1 cellular context compared by ENCODE assay signal in the genomic region with DNA sequence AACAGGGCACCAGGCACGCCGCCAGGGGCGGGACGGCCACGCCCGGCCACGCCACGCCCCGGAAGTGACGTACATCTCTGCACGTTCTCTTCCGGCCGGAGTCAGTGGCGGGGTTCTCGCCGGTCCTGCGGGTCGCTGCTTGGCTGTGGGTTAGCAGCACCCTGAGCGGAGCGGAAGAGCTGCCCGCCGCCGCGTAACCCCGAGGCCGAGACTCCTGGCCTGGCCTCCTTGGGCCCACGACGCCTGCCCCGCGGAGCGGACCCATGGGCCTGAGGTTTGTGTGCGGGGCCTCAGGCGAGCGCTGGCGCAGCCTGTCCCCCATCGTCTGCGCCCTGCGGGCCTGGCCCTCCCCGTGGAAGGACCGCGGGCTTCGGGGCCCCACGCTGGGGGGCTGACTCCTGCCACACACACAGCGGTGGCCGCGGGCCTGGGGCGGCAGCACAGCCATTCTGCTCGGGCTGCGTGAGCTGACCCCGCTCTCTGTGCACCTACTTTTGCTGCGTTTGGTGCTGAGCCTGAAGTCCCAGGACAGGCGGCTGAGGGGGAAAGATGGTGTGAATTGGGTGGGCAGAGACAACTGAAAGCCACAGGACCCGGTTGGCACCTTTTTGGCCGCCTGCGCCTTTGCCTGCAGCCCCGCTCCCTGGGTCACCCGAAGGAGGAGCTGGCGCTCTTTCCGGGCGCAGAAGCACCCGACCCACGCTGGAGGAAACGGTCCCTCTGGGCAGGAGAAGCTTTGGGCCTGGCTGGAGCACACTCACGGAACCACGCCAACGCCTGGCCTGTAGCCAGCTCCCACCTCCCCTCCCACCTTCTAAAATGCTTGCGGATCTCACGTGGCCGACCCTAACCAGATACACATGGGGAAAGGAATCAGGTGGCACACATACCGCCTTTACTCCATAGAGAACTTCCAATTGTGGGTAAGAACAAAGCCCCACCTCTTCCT.
A peak's percentile ranks its signal among the peaks of the same experiment; 100 is the strongest.
TF ChIP-seq lines count a peak whose summit lies in the region.

No MANE protein-coding gene starts in this region.

TF ChIP-seq in GM12878, 131 proteins besides CTCF, POLR2A, EP300 and RAD21 (continued from another document and continues in another):
- TF ChIP-seq, protein P1, sequence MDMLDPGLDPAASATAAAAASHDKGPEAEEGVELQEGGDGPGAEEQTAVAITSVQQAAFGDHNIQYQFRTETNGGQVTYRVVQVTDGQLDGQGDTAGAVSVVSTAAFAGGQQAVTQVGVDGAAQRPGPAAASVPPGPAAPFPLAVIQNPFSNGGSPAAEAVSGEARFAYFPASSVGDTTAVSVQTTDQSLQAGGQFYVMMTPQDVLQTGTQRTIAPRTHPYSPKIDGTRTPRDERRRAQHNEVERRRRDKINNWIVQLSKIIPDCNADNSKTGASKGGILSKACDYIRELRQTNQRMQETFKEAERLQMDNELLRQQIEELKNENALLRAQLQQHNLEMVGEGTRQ (IDR thresholded peaks at IDR 0.05; ENCODE audit: borderline replicate concordance, low read depth, low read length) = no peak
- no peak for TF ChIP-seq ATF7 (IDR thresholded peaks at IDR 0.05; ENCODE audit: low read depth)
- TF ChIP-seq, protein P2, sequence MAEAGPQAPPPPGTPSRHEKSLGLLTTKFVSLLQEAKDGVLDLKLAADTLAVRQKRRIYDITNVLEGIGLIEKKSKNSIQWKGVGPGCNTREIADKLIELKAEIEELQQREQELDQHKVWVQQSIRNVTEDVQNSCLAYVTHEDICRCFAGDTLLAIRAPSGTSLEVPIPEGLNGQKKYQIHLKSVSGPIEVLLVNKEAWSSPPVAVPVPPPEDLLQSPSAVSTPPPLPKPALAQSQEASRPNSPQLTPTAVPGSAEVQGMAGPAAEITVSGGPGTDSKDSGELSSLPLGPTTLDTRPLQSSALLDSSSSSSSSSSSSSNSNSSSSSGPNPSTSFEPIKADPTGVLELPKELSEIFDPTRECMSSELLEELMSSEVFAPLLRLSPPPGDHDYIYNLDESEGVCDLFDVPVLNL (IDR thresholded peaks at IDR 0.05; ENCODE audit: low read depth, low read length) = no peak
- TF ChIP-seq HDAC6 (IDR thresholded peaks at IDR 0.05; ENCODE audit: unreplicated experiment) = no peak
- peak; percentile 53; the same call in 1 of the 2 replicates for TF ChIP-seq TCF12 (IDR thresholded peaks at IDR 0.05; ENCODE audit: low read depth, low read length)
- TF ChIP-seq CBFB (IDR thresholded peaks at IDR 0.05; ENCODE audit: low read depth) = 0 out of 2 replicates have a peak, but pooled peaks have one; percentile 57
- no peak for TF ChIP-seq TARDBP (IDR thresholded peaks at IDR 0.05; ENCODE audit: borderline replicate concordance)
- TF ChIP-seq ZNF207 (IDR thresholded peaks at IDR 0.05; ENCODE audit: borderline replicate concordance) = no peak; the same call in 1 of the 2 replicates
- TF ChIP-seq ASH2L (IDR thresholded peaks at IDR 0.05; ENCODE audit: borderline replicate concordance, low read depth) = no peak
- TF ChIP-seq, protein P3, sequence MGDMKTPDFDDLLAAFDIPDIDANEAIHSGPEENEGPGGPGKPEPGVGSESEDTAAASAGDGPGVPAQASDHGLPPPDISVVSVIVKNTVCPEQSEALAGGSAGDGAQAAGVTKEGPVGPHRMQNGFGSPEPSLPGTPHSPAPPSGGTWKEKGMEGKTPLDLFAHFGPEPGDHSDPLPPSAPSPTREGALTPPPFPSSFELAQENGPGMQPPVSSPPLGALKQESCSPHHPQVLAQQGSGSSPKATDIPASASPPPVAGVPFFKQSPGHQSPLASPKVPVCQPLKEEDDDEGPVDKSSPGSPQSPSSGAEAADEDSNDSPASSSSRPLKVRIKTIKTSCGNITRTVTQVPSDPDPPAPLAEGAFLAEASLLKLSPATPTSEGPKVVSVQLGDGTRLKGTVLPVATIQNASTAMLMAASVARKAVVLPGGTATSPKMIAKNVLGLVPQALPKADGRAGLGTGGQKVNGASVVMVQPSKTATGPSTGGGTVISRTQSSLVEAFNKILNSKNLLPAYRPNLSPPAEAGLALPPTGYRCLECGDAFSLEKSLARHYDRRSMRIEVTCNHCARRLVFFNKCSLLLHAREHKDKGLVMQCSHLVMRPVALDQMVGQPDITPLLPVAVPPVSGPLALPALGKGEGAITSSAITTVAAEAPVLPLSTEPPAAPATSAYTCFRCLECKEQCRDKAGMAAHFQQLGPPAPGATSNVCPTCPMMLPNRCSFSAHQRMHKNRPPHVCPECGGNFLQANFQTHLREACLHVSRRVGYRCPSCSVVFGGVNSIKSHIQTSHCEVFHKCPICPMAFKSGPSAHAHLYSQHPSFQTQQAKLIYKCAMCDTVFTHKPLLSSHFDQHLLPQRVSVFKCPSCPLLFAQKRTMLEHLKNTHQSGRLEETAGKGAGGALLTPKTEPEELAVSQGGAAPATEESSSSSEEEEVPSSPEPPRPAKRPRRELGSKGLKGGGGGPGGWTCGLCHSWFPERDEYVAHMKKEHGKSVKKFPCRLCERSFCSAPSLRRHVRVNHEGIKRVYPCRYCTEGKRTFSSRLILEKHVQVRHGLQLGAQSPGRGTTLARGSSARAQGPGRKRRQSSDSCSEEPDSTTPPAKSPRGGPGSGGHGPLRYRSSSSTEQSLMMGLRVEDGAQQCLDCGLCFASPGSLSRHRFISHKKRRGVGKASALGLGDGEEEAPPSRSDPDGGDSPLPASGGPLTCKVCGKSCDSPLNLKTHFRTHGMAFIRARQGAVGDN (IDR thresholded peaks at IDR 0.05) = peak; percentile 80
- peak; percentile 94 for TF ChIP-seq TAF1 (IDR thresholded peaks at IDR 0.05; ENCODE audit: borderline replicate concordance, low read depth, low read length)
- no peak for TF ChIP-seq SREBF2 (IDR thresholded peaks at IDR 0.05; ENCODE audit: low read length)
- no peak for TF ChIP-seq EED (IDR thresholded peaks at IDR 0.05; ENCODE audit: low read depth)
- peak; percentile 70; the same call in 1 of the 2 replicates for TF ChIP-seq SMAD5 (IDR thresholded peaks at IDR 0.05; ENCODE audit: low read depth)
- no peak; the same call in 1 of the 2 replicates for TF ChIP-seq IKZF1 (conservative IDR thresholded peaks at IDR 0.05)
- TF ChIP-seq EGR1 (IDR thresholded peaks at IDR 0.05; ENCODE audit: borderline replicate concordance in 1 of 2, low read depth in 2 of 2, low read length in 2 of 2) = peak in 1 of 2 experiments; percentile 12; a peak in 1 of 3 replicates
- peak; percentile 83; the same call in 1 of the 2 replicates for TF ChIP-seq RB1 (IDR thresholded peaks at IDR 0.05; ENCODE audit: borderline replicate concordance)
- TF ChIP-seq NFYA (IDR thresholded peaks at IDR 0.05; ENCODE audit: borderline replicate concordance, low read depth, low read length) = no peak
- TF ChIP-seq, protein P4, sequence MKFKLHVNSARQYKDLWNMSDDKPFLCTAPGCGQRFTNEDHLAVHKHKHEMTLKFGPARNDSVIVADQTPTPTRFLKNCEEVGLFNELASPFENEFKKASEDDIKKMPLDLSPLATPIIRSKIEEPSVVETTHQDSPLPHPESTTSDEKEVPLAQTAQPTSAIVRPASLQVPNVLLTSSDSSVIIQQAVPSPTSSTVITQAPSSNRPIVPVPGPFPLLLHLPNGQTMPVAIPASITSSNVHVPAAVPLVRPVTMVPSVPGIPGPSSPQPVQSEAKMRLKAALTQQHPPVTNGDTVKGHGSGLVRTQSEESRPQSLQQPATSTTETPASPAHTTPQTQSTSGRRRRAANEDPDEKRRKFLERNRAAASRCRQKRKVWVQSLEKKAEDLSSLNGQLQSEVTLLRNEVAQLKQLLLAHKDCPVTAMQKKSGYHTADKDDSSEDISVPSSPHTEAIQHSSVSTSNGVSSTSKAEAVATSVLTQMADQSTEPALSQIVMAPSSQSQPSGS (IDR thresholded peaks at IDR 0.05; ENCODE audit: low read length) = no peak
- TF ChIP-seq ZNF384 (IDR thresholded peaks at IDR 0.05; ENCODE audit: borderline replicate concordance, low read depth, low read length) = no peak
- TF ChIP-seq, protein P5, sequence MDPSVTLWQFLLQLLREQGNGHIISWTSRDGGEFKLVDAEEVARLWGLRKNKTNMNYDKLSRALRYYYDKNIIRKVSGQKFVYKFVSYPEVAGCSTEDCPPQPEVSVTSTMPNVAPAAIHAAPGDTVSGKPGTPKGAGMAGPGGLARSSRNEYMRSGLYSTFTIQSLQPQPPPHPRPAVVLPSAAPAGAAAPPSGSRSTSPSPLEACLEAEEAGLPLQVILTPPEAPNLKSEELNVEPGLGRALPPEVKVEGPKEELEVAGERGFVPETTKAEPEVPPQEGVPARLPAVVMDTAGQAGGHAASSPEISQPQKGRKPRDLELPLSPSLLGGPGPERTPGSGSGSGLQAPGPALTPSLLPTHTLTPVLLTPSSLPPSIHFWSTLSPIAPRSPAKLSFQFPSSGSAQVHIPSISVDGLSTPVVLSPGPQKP (IDR thresholded peaks at IDR 0.05; ENCODE audit: low read depth, low read length) = peak; percentile 94
- TF ChIP-seq BHLHE40 (IDR thresholded peaks at IDR 0.05; ENCODE audit: borderline replicate concordance in 1 of 2, low read depth in 2 of 2, low read length in 1 of 2) = peak; percentile 96 to 99
- TF ChIP-seq YY1 (IDR thresholded peaks at IDR 0.05; ENCODE audit: low read depth, low read length) = peak; percentile 63; the same call in 1 of the 2 replicates
- TF ChIP-seq TCF3 (IDR thresholded peaks at IDR 0.05; ENCODE audit: borderline replicate concordance, insufficient read depth, low read depth, low read length) = 0 out of 2 replicates have a peak, but pooled peaks have one; percentile 20
- TF ChIP-seq NFXL1 (IDR thresholded peaks at IDR 0.05; ENCODE audit: borderline replicate concordance) = no peak
- no peak for TF ChIP-seq WRNIP1 (IDR thresholded peaks at IDR 0.05; ENCODE audit: borderline replicate concordance, low read depth, low read length)
- TF ChIP-seq, protein P6, sequence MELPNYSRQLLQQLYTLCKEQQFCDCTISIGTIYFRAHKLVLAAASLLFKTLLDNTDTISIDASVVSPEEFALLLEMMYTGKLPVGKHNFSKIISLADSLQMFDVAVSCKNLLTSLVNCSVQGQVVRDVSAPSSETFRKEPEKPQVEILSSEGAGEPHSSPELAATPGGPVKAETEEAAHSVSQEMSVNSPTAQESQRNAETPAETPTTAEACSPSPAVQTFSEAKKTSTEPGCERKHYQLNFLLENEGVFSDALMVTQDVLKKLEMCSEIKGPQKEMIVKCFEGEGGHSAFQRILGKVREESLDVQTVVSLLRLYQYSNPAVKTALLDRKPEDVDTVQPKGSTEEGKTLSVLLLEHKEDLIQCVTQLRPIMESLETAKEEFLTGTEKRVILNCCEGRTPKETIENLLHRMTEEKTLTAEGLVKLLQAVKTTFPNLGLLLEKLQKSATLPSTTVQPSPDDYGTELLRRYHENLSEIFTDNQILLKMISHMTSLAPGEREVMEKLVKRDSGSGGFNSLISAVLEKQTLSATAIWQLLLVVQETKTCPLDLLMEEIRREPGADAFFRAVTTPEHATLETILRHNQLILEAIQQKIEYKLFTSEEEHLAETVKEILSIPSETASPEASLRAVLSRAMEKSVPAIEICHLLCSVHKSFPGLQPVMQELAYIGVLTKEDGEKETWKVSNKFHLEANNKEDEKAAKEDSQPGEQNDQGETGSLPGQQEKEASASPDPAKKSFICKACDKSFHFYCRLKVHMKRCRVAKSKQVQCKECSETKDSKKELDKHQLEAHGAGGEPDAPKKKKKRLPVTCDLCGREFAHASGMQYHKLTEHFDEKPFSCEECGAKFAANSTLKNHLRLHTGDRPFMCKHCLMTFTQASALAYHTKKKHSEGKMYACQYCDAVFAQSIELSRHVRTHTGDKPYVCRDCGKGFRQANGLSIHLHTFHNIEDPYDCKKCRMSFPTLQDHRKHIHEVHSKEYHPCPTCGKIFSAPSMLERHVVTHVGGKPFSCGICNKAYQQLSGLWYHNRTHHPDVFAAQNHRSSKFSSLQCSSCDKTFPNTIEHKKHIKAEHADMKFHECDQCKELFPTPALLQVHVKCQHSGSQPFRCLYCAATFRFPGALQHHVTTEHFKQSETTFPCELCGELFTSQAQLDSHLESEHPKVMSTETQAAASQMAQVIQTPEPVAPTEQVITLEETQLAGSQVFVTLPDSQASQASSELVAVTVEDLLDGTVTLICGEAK (IDR thresholded peaks at IDR 0.05; ENCODE audit: borderline replicate concordance) = peak; percentile 78
- 0 out of 2 replicates have a peak, but pooled peaks have one; percentile 67 for TF ChIP-seq STAT1 (conservative IDR thresholded peaks at IDR 0.05)
- TF ChIP-seq, protein P7, sequence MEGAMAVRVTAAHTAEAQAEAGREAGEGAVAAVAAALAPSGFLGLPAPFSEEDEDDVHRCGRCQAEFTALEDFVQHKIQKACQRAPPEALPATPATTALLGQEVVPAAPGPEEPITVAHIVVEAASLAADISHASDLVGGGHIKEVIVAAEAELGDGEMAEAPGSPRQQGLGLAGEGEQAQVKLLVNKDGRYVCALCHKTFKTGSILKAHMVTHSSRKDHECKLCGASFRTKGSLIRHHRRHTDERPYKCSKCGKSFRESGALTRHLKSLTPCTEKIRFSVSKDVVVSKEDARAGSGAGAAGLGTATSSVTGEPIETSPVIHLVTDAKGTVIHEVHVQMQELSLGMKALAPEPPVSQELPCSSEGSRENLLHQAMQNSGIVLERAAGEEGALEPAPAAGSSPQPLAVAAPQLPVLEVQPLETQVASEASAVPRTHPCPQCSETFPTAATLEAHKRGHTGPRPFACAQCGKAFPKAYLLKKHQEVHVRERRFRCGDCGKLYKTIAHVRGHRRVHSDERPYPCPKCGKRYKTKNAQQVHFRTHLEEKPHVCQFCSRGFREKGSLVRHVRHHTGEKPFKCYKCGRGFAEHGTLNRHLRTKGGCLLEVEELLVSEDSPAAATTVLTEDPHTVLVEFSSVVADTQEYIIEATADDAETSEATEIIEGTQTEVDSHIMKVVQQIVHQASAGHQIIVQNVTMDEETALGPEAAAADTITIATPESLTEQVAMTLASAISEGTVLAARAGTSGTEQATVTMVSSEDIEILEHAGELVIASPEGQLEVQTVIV (IDR thresholded peaks at IDR 0.05; ENCODE audit: borderline replicate concordance, partially characterized antibody) = peak; percentile 23
- TF ChIP-seq, protein P8, sequence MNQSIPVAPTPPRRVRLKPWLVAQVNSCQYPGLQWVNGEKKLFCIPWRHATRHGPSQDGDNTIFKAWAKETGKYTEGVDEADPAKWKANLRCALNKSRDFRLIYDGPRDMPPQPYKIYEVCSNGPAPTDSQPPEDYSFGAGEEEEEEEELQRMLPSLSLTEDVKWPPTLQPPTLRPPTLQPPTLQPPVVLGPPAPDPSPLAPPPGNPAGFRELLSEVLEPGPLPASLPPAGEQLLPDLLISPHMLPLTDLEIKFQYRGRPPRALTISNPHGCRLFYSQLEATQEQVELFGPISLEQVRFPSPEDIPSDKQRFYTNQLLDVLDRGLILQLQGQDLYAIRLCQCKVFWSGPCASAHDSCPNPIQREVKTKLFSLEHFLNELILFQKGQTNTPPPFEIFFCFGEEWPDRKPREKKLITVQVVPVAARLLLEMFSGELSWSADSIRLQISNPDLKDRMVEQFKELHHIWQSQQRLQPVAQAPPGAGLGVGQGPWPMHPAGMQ (IDR thresholded peaks at IDR 0.05; ENCODE audit: borderline replicate concordance) = no peak
- TF ChIP-seq GATAD2B (conservative IDR thresholded peaks at IDR 0.05; ENCODE audit: low read depth) = peak; percentile 75
- TF ChIP-seq POLR2AphosphoS2 (IDR thresholded peaks at IDR 0.05; ENCODE audit: low read depth, low read length) = peak; percentile 71; the same call in 1 of the 2 replicates
- no peak; the same call in 1 of the 2 replicates for TF ChIP-seq ZBED1 (IDR thresholded peaks at IDR 0.05; ENCODE audit: borderline replicate concordance)
- no peak; the same call in 1 of the 2 replicates for TF ChIP-seq SIN3A (IDR thresholded peaks at IDR 0.05; ENCODE audit: low read depth, low read length)
- no peak for TF ChIP-seq MYB (IDR thresholded peaks at IDR 0.05; ENCODE audit: borderline replicate concordance, low read depth, low read length)
- TF ChIP-seq SUZ12 (IDR thresholded peaks at IDR 0.05; ENCODE audit: unreplicated experiment) = no peak
- TF ChIP-seq CHD2 (IDR thresholded peaks at IDR 0.05; ENCODE audit: borderline replicate concordance, low read depth, low read length) = no peak
